In the genomic region with DNA sequence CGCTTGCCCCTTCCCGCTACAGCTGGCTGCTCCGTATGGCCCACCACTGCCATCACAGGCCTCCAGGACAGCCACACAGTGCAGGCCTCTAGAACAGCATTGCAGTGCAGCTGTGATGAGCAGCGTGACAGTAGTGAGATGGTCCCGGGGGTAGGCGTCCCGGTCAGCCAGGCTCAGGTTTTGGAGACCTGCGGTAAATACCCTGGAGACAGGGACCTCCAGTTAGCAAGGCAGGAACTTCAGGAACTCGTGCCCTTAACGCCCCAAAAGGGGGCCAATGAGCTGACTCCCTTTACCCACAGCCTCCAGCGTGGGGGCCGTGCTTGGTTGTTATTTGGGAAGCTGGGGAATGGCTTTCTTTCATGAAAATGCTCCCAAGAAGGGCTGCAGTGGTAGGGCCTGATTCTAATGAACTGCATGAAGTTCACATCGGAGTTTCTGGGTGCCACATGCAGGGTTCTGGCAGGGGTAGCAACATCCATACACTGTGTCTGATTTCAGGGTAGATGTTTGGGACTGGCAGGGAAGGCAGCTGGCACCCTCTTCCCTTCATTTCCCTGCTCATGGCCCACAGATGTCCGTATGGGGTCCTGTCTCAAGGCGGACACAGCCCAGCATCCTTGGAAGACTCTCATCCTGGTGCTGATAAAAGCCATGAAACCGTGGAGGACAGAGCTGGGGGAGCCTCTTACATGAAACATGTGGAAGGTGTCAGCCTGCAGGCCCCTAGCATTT, we compare ENCODE assay signal across 16 cellular contexts.
"Had no signal": no experiment of that assay in that cellular context is flagged by ENCODE, and none has a peak within 500 bp of the region (broad histone marks: within the 10 kb centered on the region; RNA-seq: fewer than 3 reads in every experiment).

No MANE protein-coding gene starts in this region.

- H3K27me3 ChIP-seq: ascending aorta had no signal

- H3K36me3 ChIP-seq: ascending aorta, breast epithelium, gastrocnemius medialis, heart right ventricle, suprapubic skin had no signal

- DNase-seq: activated CD4-positive, alpha-beta T cell treated with anti-CD3 and anti-CD28 coated beads, Interleukin-2, amount 50 U/mL, for 4 hours; activated naive CD4-positive, alpha-beta T cell treated with anti-CD3 and anti-CD28 coated beads, Interleukin-2, amount 10 ng/mL, durations not matched to agents 7 days and 5 days; dermis blood vessel endothelial cell; gastrocnemius medialis; heart right ventricle; left colon; retina; T-helper 9 cell had no signal

- H3K27ac Mint-ChIP-seq: activated naive CD4-positive, alpha-beta T cell treated with anti-CD3 and anti-CD28 coated beads, Interleukin-2, amount 10 ng/mL, durations not matched to agents 7 days and 5 days; activated T-helper 17 cell treated with anti-CD3 and anti-CD28 coated beads, Interleukin-2, amount 50 U/mL, for 72 hours; stimulated activated naive CD8-positive, alpha-beta T cell treated with anti-CD3 and anti-CD28 coated beads, Interleukin-15, Interleukin-2, amounts not matched to agents 100 ng/mL and 50 ng/mL, for 24 hours; type B pancreatic cell had no signal

- H3K9me3 ChIP-seq: ascending aorta, breast epithelium, gastrocnemius medialis, heart right ventricle, suprapubic skin had no signal

- H3K4me3 Mint-ChIP-seq: activated naive CD4-positive, alpha-beta T cell treated with anti-CD3 and anti-CD28 coated beads, Interleukin-2, amount 10 ng/mL, durations not matched to agents 7 days and 5 days; activated T-helper 17 cell treated with anti-CD3 and anti-CD28 coated beads, Interleukin-2, amount 50 U/mL, for 72 hours; stimulated activated naive CD8-positive, alpha-beta T cell treated with anti-CD3 and anti-CD28 coated beads, Interleukin-15, Interleukin-2, amounts not matched to agents 100 ng/mL and 50 ng/mL, for 24 hours; type B pancreatic cell had no signal

- H3K9me3 Mint-ChIP-seq: activated naive CD4-positive, alpha-beta T cell treated with anti-CD3 and anti-CD28 coated beads, Interleukin-2, amount 10 ng/mL, durations not matched to agents 7 days and 5 days; activated T-helper 17 cell treated with anti-CD3 and anti-CD28 coated beads, Interleukin-2, amount 50 U/mL, for 72 hours; stimulated activated naive CD8-positive, alpha-beta T cell treated with anti-CD3 and anti-CD28 coated beads, Interleukin-15, Interleukin-2, amounts not matched to agents 100 ng/mL and 50 ng/mL, for 24 hours had no signal

- H3K4me1 ChIP-seq: ascending aorta, breast epithelium, gastrocnemius medialis, suprapubic skin had no signal

- H3K36me3 Mint-ChIP-seq: activated naive CD4-positive, alpha-beta T cell treated with anti-CD3 and anti-CD28 coated beads, Interleukin-2, amount 10 ng/mL, durations not matched to agents 7 days and 5 days; type B pancreatic cell had no signal

- H3K27ac ChIP-seq: ascending aorta, breast epithelium, gastrocnemius medialis, heart right ventricle, skin epidermis, suprapubic skin had no signal

- H3K4me1 Mint-ChIP-seq: activated naive CD4-positive, alpha-beta T cell treated with anti-CD3 and anti-CD28 coated beads, Interleukin-2, amount 10 ng/mL, durations not matched to agents 7 days and 5 days had no signal

- ATAC-seq: activated CD4-positive, CD25-positive, alpha-beta regulatory T cell treated with anti-CD3 and anti-CD28 coated beads, Interleukin-2, amount 50 U/mL, for 24 hours; activated T-helper 17 cell treated with anti-CD3 and anti-CD28 coated beads, Interleukin-2, amount 50 U/mL, for 72 hours; gastrocnemius medialis; heart right ventricle; left colon had no signal

- H3K4me3 ChIP-seq: ascending aorta, breast epithelium, gastrocnemius medialis, heart right ventricle, skin epidermis, suprapubic skin had no signal

- H3K27me3 Mint-ChIP-seq: activated naive CD4-positive, alpha-beta T cell treated with anti-CD3 and anti-CD28 coated beads, Interleukin-2, amount 10 ng/mL, durations not matched to agents 7 days and 5 days; stimulated activated naive CD8-positive, alpha-beta T cell treated with anti-CD3 and anti-CD28 coated beads, Interleukin-15, Interleukin-2, amounts not matched to agents 100 ng/mL and 50 ng/mL, for 24 hours; type B pancreatic cell had no signal
